Comparison of ENCODE assay signal across 24 cellular contexts in genomic region chr1:234369033-234369430, GRCh38. TPM values are rescaled to one million over a fixed set of nuclear protein-coding genes. Genes with fewer than 3 reads are reported as not detected.
DNase-seq lines count a peak whose midpoint lies in the region; ATAC-seq, FAIRE-seq and TF ChIP-seq lines count a peak whose summit lies in the region.
"Had no signal": no experiment of that assay in that cellular context is flagged by ENCODE, and none has a peak within 500 bp of the region (broad histone marks: within the 10 kb centered on the region; RNA-seq: fewer than 3 reads in every experiment).

No MANE protein-coding gene starts in this region.

- peak overlapping the region; percentile 62 for H3K4me3 Mint-ChIP-seq in activated T-helper 17 cell treated with anti-CD3 and anti-CD28 coated beads, Interleukin-2, amount 50 U/mL, for 72 hours
- no peak overlapping the region for H3K4me3 Mint-ChIP-seq in stimulated activated memory B cell treated with anti-CD40 and anti-IgM and Interleukin-4, amounts not matched to agents 10 μg/mL and 1 μg/mL and 100 μg/mL, for 72 hours
- H3K4me3 Mint-ChIP-seq: effector memory CD8-positive, alpha-beta T cell; H9 had no signal

- no peak overlapping the region for H3K27ac ChIP-seq in HepG2 (ENCODE audit: extremely low read length, insufficient read depth, low read length)
- no peak overlapping the region for H3K27ac ChIP-seq in right lobe of liver
- H3K27ac ChIP-seq in testis = no peak overlapping the region
- H3K27ac ChIP-seq: adrenal gland, BLaER1, SJCRH30, spleen had no signal

- peak overlapping the region; percentile 51; the same call in 1 of the 2 replicates for H3K4me2 ChIP-seq in HepG2 (ENCODE audit: low read depth, low read length)
- H3K4me2 ChIP-seq: BLaER1 had no signal

- H3K9ac ChIP-seq in HepG2 (ENCODE audit: insufficient read depth, low read depth, low read length) = no peak overlapping the region
- H3K9ac ChIP-seq: BLaER1 had no signal

- no peaks in the 10 kb centered on the region for H4K20me1 ChIP-seq in HepG2 (ENCODE audit: insufficient read depth, low read length)
- H4K20me1 ChIP-seq: BLaER1 had no signal

- TF ChIP-seq CTCF in HepG2 (CRISPR knock-in tag; IDR thresholded peaks at IDR 0.05) (no peak), right lobe of liver (IDR thresholded peaks at IDR 0.05) (no peak), testis (IDR thresholded peaks at IDR 0.05) (no peak)

- H3K27ac Mint-ChIP-seq in activated T-helper 17 cell treated with anti-CD3 and anti-CD28 coated beads, Interleukin-2, amount 50 U/mL, for 72 hours = peak overlapping the region; percentile 75
- H3K27ac Mint-ChIP-seq in stimulated activated memory B cell treated with anti-CD40 and anti-IgM and Interleukin-4, amounts not matched to agents 10 μg/mL and 1 μg/mL and 100 μg/mL, for 72 hours = peak overlapping the region; percentile 10
- H3K27ac Mint-ChIP-seq: H9 had no signal

- H3K27me3 Mint-ChIP-seq in activated T-helper 17 cell treated with anti-CD3 and anti-CD28 coated beads, Interleukin-2, amount 50 U/mL, for 72 hours = no peaks in the 10 kb centered on the region
- no peaks in the 10 kb centered on the region for H3K27me3 Mint-ChIP-seq in stimulated activated memory B cell treated with anti-CD40 and anti-IgM and Interleukin-4, amounts not matched to agents 10 μg/mL and 1 μg/mL and 100 μg/mL, for 72 hours
- H3K27me3 Mint-ChIP-seq: effector memory CD8-positive, alpha-beta T cell had no signal

- H3K4me1 ChIP-seq in HepG2 (ENCODE audit: insufficient read depth, low read length) = peaks cover 17% of the 10 kb centered on the region
- H3K4me1 ChIP-seq in right lobe of liver = peaks cover 0 to 11% (median 5%) of the 10 kb centered on the region in 4 donors
- H3K4me1 ChIP-seq in testis = no peaks in the 10 kb centered on the region
- H3K4me1 ChIP-seq: Caco-2, SJCRH30 had no signal

- POLR2A ChIA-PET in HepG2 (lab: Yijun Ruan, JAX) = no interaction called here

- no peak for FAIRE-seq in HepG2 (lab: Jason Lieb, UNC)

- ATAC-seq in HepG2 = no peak
- no peak for ATAC-seq in right lobe of liver
- ATAC-seq in activated T-helper 17 cell treated with anti-CD3 and anti-CD28 coated beads, Interleukin-2, amount 50 U/mL, for 72 hours (replicated peaks) = no peak
- ATAC-seq in stimulated activated memory B cell treated with anti-CD40 and anti-IgM and Interleukin-4, amounts not matched to agents 10 μg/mL and 1 μg/mL and 100 μg/mL, for 72 hours = no peak
- no peak for ATAC-seq in GM18868 (IDR thresholded peaks at IDR 0.05; ENCODE audit: unreplicated experiment)
- ATAC-seq: effector memory CD8-positive, alpha-beta T cell; left ventricle myocardium superior; right cardiac atrium had no signal

- TF ChIP-seq RAD21 in HepG2 (CRISPR knock-in tag; IDR thresholded peaks at IDR 0.05) = no peak

- DNase-seq in HepG2 (ENCODE audit: low spot score) (no peak), right lobe of liver (no peak), NCI-H460 (ENCODE audit: extremely low read depth, low read depth) (peak; percentile 54), testis (no peak), NCI-H1048 (lab: John Stamatoyannopoulos, UW) (no peak)
- DNase-seq: adrenal gland; Caco-2; effector memory CD8-positive, alpha-beta T cell; H9; islet precursor cell; left ventricle myocardium superior; MV-4-11; NCI-H146; NCI-H345; NCI-H774; right cardiac atrium; SJCRH30; spleen; trophoblast cell had no signal

- no peaks in the 10 kb centered on the region for H3K9me3 Mint-ChIP-seq in activated T-helper 17 cell treated with anti-CD3 and anti-CD28 coated beads, Interleukin-2, amount 50 U/mL, for 72 hours
- no peaks in the 10 kb centered on the region for H3K9me3 Mint-ChIP-seq in stimulated activated memory B cell treated with anti-CD40 and anti-IgM and Interleukin-4, amounts not matched to agents 10 μg/mL and 1 μg/mL and 100 μg/mL, for 72 hours
- H3K9me3 Mint-ChIP-seq: effector memory CD8-positive, alpha-beta T cell; H9; neural crest cell had no signal

- intact Hi-C loops in HepG2 (cut with micrococcal nuclease; ENCODE audit: unreplicated experiment) (no loop called here), right lobe of liver (cut with DNase I) (no loop called here), testis (cut with DNase I; ENCODE audit: low total_unique reads) (no loop called here)

- H3K27me3 ChIP-seq in HepG2 (ENCODE audit: control insufficient read depth in 1 of 2, insufficient read depth in 2 of 2, low read length in 2 of 2) = no peaks in the 10 kb centered on the region; a peak in 1 of 5 replicates
- H3K27me3 ChIP-seq in right lobe of liver = no peaks in the 10 kb centered on the region
- H3K27me3 ChIP-seq in testis = no peaks in the 10 kb centered on the region
- H3K27me3 ChIP-seq: adrenal gland, BLaER1, SJCRH30, spleen had no signal

- H2AFZ ChIP-seq in HepG2 (ENCODE audit: low read length) = no peak overlapping the region

- peaks cover 10% of the 10 kb centered on the region for H3K79me2 ChIP-seq in HepG2 (ENCODE audit: insufficient read depth, low read length)

- TF ChIP-seq POLR2A in HepG2 (IDR thresholded peaks at IDR 0.05; ENCODE audit: insufficient read depth in 1 of 2, low read depth in 2 of 2, low read length in 2 of 2) (no peak), right lobe of liver (IDR thresholded peaks at IDR 0.05) (no peak), testis (IDR thresholded peaks at IDR 0.05) (no peak)

- in situ Hi-C loops in HepG2 (cut with HindIII; ENCODE audit: extremely low pct_ligation_motif_present, low pct_unique_long_range_greater_than_20kb) = no loop called here

- CTCF ChIA-PET in HepG2 (lab: Yijun Ruan, JAX; ENCODE audit: low intra/inter-chr PET ratio, low total read pairs) = no interaction called here

- H3K36me3 ChIP-seq in HepG2 (replicated peaks in 1 of 2; ENCODE audit: control insufficient read depth in 1 of 2, insufficient read depth in 2 of 2, low read length in 2 of 2) = no peaks in the 10 kb centered on the region
- H3K36me3 ChIP-seq in right lobe of liver = no peaks in the 10 kb centered on the region
- no peaks in the 10 kb centered on the region for H3K36me3 ChIP-seq in testis (ENCODE audit: low read depth, missing control alignments)
- H3K36me3 ChIP-seq: adrenal gland, BLaER1, SJCRH30, spleen had no signal

- WGBS in HepG2 (ENCODE audit: low lambda C conversion rate) = 73% methylated on average over 3 of the region's 3 CpGs
- WGBS in right lobe of liver (ENCODE audit: insufficient coverage, low coverage, low lambda C conversion rate, missing lambda C conversion rate) = 93% methylated on average over 3 of the region's 3 CpGs
- 76 to 80% methylated on average over 3 of the region's 3 CpGs for WGBS in testis, 2 donors

- no peaks in the 10 kb centered on the region for H3K9me3 ChIP-seq in HepG2 (ENCODE audit: low read length)
- no peaks in the 10 kb centered on the region for H3K9me3 ChIP-seq in right lobe of liver
- no peaks in the 10 kb centered on the region for H3K9me3 ChIP-seq in testis
- H3K9me3 ChIP-seq: adrenal gland, BLaER1, Caco-2, SJCRH30, spleen had no signal

- H3K36me3 Mint-ChIP-seq in activated T-helper 17 cell treated with anti-CD3 and anti-CD28 coated beads, Interleukin-2, amount 50 U/mL, for 72 hours (ENCODE audit: low read depth) = peaks cover 12% of the 10 kb centered on the region
- H3K36me3 Mint-ChIP-seq in stimulated activated memory B cell treated with anti-CD40 and anti-IgM and Interleukin-4, amounts not matched to agents 10 μg/mL and 1 μg/mL and 100 μg/mL, for 72 hours = no peaks in the 10 kb centered on the region

- H3K4me1 Mint-ChIP-seq in activated T-helper 17 cell treated with anti-CD3 and anti-CD28 coated beads, Interleukin-2, amount 50 U/mL, for 72 hours = peaks cover 18% of the 10 kb centered on the region
- peaks cover 12% of the 10 kb centered on the region for H3K4me1 Mint-ChIP-seq in stimulated activated memory B cell treated with anti-CD40 and anti-IgM and Interleukin-4, amounts not matched to agents 10 μg/mL and 1 μg/mL and 100 μg/mL, for 72 hours

- H3K4me3 ChIP-seq in HepG2 (replicated peaks in 1 of 3; ENCODE audit: insufficient read depth in 1 of 3, low read depth in 2 of 3, low read length in 3 of 3) = no peak overlapping the region
- H3K4me3 ChIP-seq in right lobe of liver = no peak overlapping the region
- no peak overlapping the region for H3K4me3 ChIP-seq in testis
- H3K4me3 ChIP-seq: adrenal gland, BLaER1, SJCRH30, spleen had no signal

- no peak for TF ChIP-seq EP300 in HepG2 (IDR thresholded peaks at IDR 0.05; ENCODE audit: low read depth in 2 of 2, low read length in 2 of 2)
- TF ChIP-seq EP300 in HepG2 (CRISPR knock-in tag; IDR thresholded peaks at IDR 0.05; ENCODE audit: borderline replicate concordance) = no peak

- no TSS peak for BruUV-seq in HepG2 (replicated peaks; lab: Mats Ljungman, UMichigan)

RNA-seq across cellular contexts. Expression of gene COA6, which starts 4.2 kb away (rescaled TPM):
- total RNA-seq in HepG2 (2016; rRNA removed; fragmentation: Illumina TruSeq; extraction: Trizol) (104 and 158 TPM in 2 replicates), right lobe of liver (10 to 100 TPM; 12.8 to 29.3 (median 16.2) TPM), testis (10 to 100 TPM in 1 of 2 donors, 1 to 10 TPM in 1; 9.7 to 11.1 TPM)
- total RNA-seq in HepG2 (2016; cell fraction: cytosol; rRNA removed; fragmentation: Illumina TruSeq; extraction: Trizol; ENCODE audit: low read depth) = 65.3 and 66.5 TPM in 2 replicates
- total RNA-seq in HepG2 (2016; cell fraction: insoluble cytoplasmic fraction; rRNA removed; fragmentation: Illumina TruSeq; extraction: Trizol) = 117 and 175 TPM in 2 replicates
- total RNA-seq in HepG2 (2016; cell fraction: membrane; rRNA removed; fragmentation: Illumina TruSeq; extraction: Trizol) = 73.2 and 76.4 TPM in 2 replicates
- 44.6 and 50.4 TPM in 2 replicates for total RNA-seq in HepG2 (2016; cell fraction: nucleus; rRNA removed; fragmentation: Illumina TruSeq; extraction: Trizol)
- polyA plus RNA-seq in HepG2 (2011; rRNA removed) (29.1 and 32.4 TPM in 2 replicates), testis (ENCODE audit: insufficient read depth, low read depth, low replicate concordance) (18.2 TPM)
- 37.1 and 37.6 TPM in 2 replicates for polyA plus RNA-seq in HepG2 (2011; cell fraction: cytosol; rRNA removed)
- polyA plus RNA-seq in HepG2 (2011; cell fraction: nucleus; rRNA removed) = 12.7 and 13.3 TPM in 2 replicates
- polyA plus RNA-seq in HepG2 (2012) = 49.6 and 68.8 TPM in 2 replicates
- polyA plus RNA-seq in HepG2 (2016; cell fraction: cytosol; fragmentation: Illumina TruSeq; extraction: Trizol; ENCODE audit: low read depth) = 84.3 and 106 TPM in 2 replicates
- polyA plus RNA-seq in HepG2 (2016; cell fraction: insoluble cytoplasmic fraction; fragmentation: Illumina TruSeq; extraction: Trizol; ENCODE audit: low read depth) = 196 and 215 TPM in 2 replicates
- polyA plus RNA-seq in HepG2 (2016; cell fraction: membrane; fragmentation: Illumina TruSeq; extraction: Trizol; ENCODE audit: low read depth) = 84.2 and 92.6 TPM in 2 replicates
- 92.2 and 92.5 TPM in 2 replicates for polyA plus RNA-seq in HepG2 (2016; cell fraction: nucleus; fragmentation: Illumina TruSeq; extraction: Trizol; ENCODE audit: insufficient read depth, low read depth)
- 12.7 and 15.1 TPM in 2 replicates for polyA minus RNA-seq in HepG2 (2011; rRNA and poly(A)+ RNA removed; ENCODE audit: low replicate concordance)
- polyA minus RNA-seq in HepG2 (2011; cell fraction: cytosol; rRNA and poly(A)+ RNA removed) = 16.5 and 16.7 TPM in 2 replicates
- 12.4 and 16.9 TPM in 2 replicates for polyA minus RNA-seq in HepG2 (2011; cell fraction: nucleus; rRNA and poly(A)+ RNA removed)
- total RNA-seq in NCI-H460 (2014; rRNA removed; shearing (Covaris generic)) = 389 and 406 TPM in 2 replicates
- 279 and 344 TPM in 2 replicates for polyA plus RNA-seq in NCI-H460 (2014; cell fraction: nucleus; rRNA removed)
- 10 to 100 TPM; 55.6 to 76.4 TPM for total RNA-seq in activated T-helper 17 cell treated with anti-CD3 and anti-CD28 coated beads, Interleukin-2, amount 50 U/mL, for 72 hours
